Comparison of ENCODE assay signal across 27 cellular contexts in the genomic region with DNA sequence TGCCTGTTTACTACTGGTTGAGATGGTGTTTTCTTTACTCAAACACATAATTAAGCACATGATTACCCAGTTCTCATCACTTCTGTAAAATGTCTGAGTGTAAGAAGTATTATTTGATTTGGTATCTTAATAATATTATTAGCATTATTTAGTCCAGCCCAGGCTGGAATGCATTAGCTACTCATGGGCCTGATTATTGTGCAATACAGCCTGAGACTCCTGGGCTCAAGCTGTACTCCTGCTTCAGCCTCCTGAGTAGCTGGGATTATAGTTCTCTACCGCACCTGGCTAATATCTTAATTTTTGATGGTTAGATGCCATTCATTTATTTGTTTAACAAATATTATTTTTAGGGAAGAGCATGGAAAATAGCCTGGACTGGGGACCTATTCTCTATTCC.
"Had no signal": no experiment of that assay in that cellular context is flagged by ENCODE, and none has a peak within 500 bp of the region (broad histone marks: within the 10 kb centered on the region; RNA-seq: fewer than 3 reads in every experiment).

No MANE protein-coding gene starts in this region.

- H3K4me3 ChIP-seq: stomach, suprapubic skin, testis, thoracic aorta, thyroid gland, tibial artery, tibial nerve, transverse colon, upper lobe of left lung, upper lobe of right lung, uterus, vagina had no signal

- H3K27me3 ChIP-seq: stomach, suprapubic skin, testis, thyroid gland, tibial artery, tibial nerve, transverse colon, upper lobe of left lung, upper lobe of right lung, vagina had no signal

- H3K27ac ChIP-seq: stomach, suprapubic skin, testis, thoracic aorta, thyroid gland, tibial artery, tibial nerve, transverse colon, upper lobe of left lung, upper lobe of right lung, uterus, vagina had no signal

- FAIRE-seq: urothelium cell line had no signal

- H3K4me1 ChIP-seq: stomach, suprapubic skin, testis, thyroid gland, tibial artery, tibial nerve, transverse colon, upper lobe of left lung, upper lobe of right lung, uterus, vagina had no signal

- H3K36me3 ChIP-seq: stomach, suprapubic skin, thoracic aorta, thyroid gland, tibial artery, tibial nerve, transverse colon, upper lobe of left lung, upper lobe of right lung, uterus, vagina had no signal

- DNase-seq: stimulated activated CD4-positive, alpha-beta T cell treated with anti-CD3 and anti-CD28 coated beads, Interleukin-2, amount 100 ng/mL, for 48 hours; stimulated activated CD4-positive, alpha-beta T cell treated with anti-CD3 and anti-CD28 coated beads, Interleukin-4, amount 100 ng/mL, for 1 hour; stimulated activated CD4-positive, alpha-beta T cell treated with anti-CD3 and anti-CD28 coated beads, Interleukin-4, amount 100 ng/mL, for 24 hours; stimulated activated CD4-positive, alpha-beta T cell treated with anti-CD3 and anti-CD28 coated beads, Interleukin-4, amount 100 ng/mL, for 4 hours; stimulated activated CD8-positive, alpha-beta memory T cell treated with anti-CD3 and anti-CD28 coated beads, Interleukin-4, amount 100 ng/mL, for 48 hours; stimulated activated naive B cell treated with anti-CD40 and anti-IgM and Interleukin-4, amounts not matched to agents 10 μg/mL and 1 μg/mL and 100 μg/mL, for 72 hours; stimulated activated naive CD4-positive, alpha-beta T cell; stimulated activated naive CD4-positive, alpha-beta T cell treated with Interleukin-2 at 50 U/mL for 16 hours; stimulated activated naive CD8-positive, alpha-beta T cell treated with anti-CD3 and anti-CD28 coated beads, Interleukin-15, amount 100 ng/mL, for 72 hours; stimulated activated naive CD8-positive, alpha-beta T cell treated with anti-CD3 and anti-CD28 coated beads, Interleukin-15, Interleukin-2, amounts not matched to agents 100 U/mL and 50 U/mL, for 24 hours; stomach; substantia nigra; testis; thyroid gland; tibial artery; transverse colon; trophoblast cell; upper lobe of left lung; upper lobe of right lung; uterus had no signal

- H3K9me3 ChIP-seq: stomach, suprapubic skin, testis, thoracic aorta, thyroid gland, tibial artery, tibial nerve, transverse colon, upper lobe of left lung, upper lobe of right lung, uterus, vagina had no signal

- ATAC-seq: stimulated activated effector memory CD8-positive, alpha-beta T cell treated with anti-CD3 and anti-CD28 coated beads, Interleukin-12 subunit alpha, Interleukin-12 subunit beta, amount 100 ng/mL, for 72 hours; stimulated activated memory B cell treated with anti-CD40 and anti-IgM and Interleukin-4, amounts not matched to agents 10 μg/mL and 1 μg/mL and 100 μg/mL, for 72 hours; stimulated activated naive B cell treated with anti-CD40 and anti-IgM and Interleukin-4, amounts not matched to agents 10 μg/mL and 1 μg/mL and 100 μg/mL, for 72 hours; stimulated activated naive CD8-positive, alpha-beta T cell treated with anti-CD3 and anti-CD28 coated beads, Interleukin-15, amount 100 ng/mL, for 72 hours; stimulated activated naive CD8-positive, alpha-beta T cell treated with anti-CD3 and anti-CD28 coated beads, Interleukin-15, Interleukin-2, amounts not matched to agents 100 U/mL and 50 U/mL, for 24 hours; upper lobe of right lung had no signal
